ENCODE assay signal across 1 cellular context in the genomic region with DNA sequence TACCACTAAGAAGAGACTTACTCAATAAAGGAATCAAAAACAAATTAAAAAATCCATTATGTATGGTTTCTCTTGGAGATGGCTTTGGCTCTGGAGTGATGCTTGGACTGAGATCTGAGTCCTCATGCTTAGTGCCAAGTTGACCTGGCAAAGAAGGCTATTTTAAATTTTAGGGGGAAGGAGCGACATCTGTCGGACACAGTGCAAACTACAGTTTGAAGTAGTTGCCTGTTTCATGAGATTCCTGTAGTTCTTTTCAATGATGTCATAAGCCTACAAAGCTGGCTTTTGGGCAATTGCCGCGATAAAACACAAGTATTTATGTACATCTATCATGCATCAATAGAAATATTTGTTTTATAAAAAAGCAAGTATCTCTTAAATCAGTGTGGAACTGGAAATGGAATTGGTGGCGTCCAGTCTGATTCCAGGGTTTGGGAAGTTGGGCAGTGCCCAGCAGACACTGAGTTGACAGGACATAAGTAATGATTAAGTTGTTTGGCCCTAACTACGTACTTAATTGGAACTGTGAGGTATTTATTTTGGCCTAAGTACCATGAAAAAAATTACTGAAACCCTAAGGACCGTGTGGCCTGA.
A peak's percentile ranks its signal among the peaks of the same experiment; 100 is the strongest.
TF ChIP-seq lines count a peak whose summit lies in the region.

No MANE protein-coding gene starts in this region.

TF ChIP-seq in K562, 482 proteins besides CTCF, POLR2A, EP300 and RAD21 (continued from another document and continues in another):
- TF ChIP-seq, protein P1, sequence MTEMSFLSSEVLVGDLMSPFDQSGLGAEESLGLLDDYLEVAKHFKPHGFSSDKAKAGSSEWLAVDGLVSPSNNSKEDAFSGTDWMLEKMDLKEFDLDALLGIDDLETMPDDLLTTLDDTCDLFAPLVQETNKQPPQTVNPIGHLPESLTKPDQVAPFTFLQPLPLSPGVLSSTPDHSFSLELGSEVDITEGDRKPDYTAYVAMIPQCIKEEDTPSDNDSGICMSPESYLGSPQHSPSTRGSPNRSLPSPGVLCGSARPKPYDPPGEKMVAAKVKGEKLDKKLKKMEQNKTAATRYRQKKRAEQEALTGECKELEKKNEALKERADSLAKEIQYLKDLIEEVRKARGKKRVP (CRISPR knock-in tag; IDR thresholded peaks at IDR 0.05) = no peak
- no peak for TF ChIP-seq ZBTB5 (IDR thresholded peaks at IDR 0.05)
- no peak for TF ChIP-seq HEY1 (CRISPR knock-in tag; IDR thresholded peaks at IDR 0.05; ENCODE audit: borderline replicate concordance)
- no peak for TF ChIP-seq ZNF589 (CRISPR knock-in tag; IDR thresholded peaks at IDR 0.05; ENCODE audit: low read depth)
- TF ChIP-seq MYC (IDR thresholded peaks at IDR 0.05; ENCODE audit: low read depth, low read length) = no peak
- no peak for TF ChIP-seq MYC (CRISPR knock-in tag; IDR thresholded peaks at IDR 0.05; ENCODE audit: borderline replicate concordance, low read depth)
- TF ChIP-seq RBM39 (optimal IDR thresholded peaks at IDR 0.05; ENCODE audit: low read depth, low read length) = no peak
- TF ChIP-seq, protein P2, sequence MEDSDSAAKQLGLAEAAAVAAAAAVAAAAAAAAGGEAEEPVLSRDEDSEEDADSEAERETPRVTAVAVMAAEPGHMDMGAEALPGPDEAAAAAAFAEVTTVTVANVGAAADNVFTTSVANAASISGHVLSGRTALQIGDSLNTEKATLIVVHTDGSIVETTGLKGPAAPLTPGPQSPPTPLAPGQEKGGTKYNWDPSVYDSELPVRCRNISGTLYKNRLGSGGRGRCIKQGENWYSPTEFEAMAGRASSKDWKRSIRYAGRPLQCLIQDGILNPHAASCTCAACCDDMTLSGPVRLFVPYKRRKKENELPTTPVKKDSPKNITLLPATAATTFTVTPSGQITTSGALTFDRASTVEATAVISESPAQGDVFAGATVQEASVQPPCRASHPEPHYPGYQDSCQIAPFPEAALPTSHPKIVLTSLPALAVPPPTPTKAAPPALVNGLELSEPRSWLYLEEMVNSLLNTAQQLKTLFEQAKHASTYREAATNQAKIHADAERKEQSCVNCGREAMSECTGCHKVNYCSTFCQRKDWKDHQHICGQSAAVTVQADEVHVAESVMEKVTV (CRISPR knock-in tag; IDR thresholded peaks at IDR 0.05) = peak; percentile 72
- TF ChIP-seq AFF1 (IDR thresholded peaks at IDR 0.05; ENCODE audit: low read depth in 1 of 2, partially characterized antibody in 2 of 2) = no peak
- TF ChIP-seq CCNT2 (IDR thresholded peaks at IDR 0.05; ENCODE audit: borderline replicate concordance, extremely low read depth, insufficient read length, low read depth, low read length) = no peak
- TF ChIP-seq CC2D1A (IDR thresholded peaks at IDR 0.05) = 0 out of 2 replicates have a peak, but pooled peaks have one; percentile 38
- TF ChIP-seq ZNF644 (tag; IDR thresholded peaks at IDR 0.05; ENCODE audit: low read depth) = no peak
- TF ChIP-seq ZNF3 (CRISPR knock-in tag; IDR thresholded peaks at IDR 0.05) = no peak
- no peak for TF ChIP-seq HDAC3 (IDR thresholded peaks at IDR 0.05; ENCODE audit: borderline replicate concordance, partially characterized antibody)
- TF ChIP-seq ATF7 (IDR thresholded peaks at IDR 0.05) = peak; percentile 77
- TF ChIP-seq ZNF436 (CRISPR knock-in tag; IDR thresholded peaks at IDR 0.05) = no peak
- no peak for TF ChIP-seq HINFP (tag; conservative IDR thresholded peaks at IDR 0.05; ENCODE audit: low read depth)
- no peak for TF ChIP-seq TAF1 (IDR thresholded peaks at IDR 0.05; ENCODE audit: control insufficient read depth, extremely low read depth, insufficient read depth, low read length, severe bottlenecking)
- peak; percentile 14; the same call in 1 of the 2 replicates for TF ChIP-seq TFAP4 (CRISPR knock-in tag; IDR thresholded peaks at IDR 0.05; ENCODE audit: borderline replicate concordance)
- TF ChIP-seq MTF1 (CRISPR knock-in tag; IDR thresholded peaks at IDR 0.05; ENCODE audit: borderline replicate concordance) = no peak
- peak; percentile 39; the same call in 1 of the 2 replicates for TF ChIP-seq TEAD4 (IDR thresholded peaks at IDR 0.05; ENCODE audit: low read length)
- TF ChIP-seq TEAD4 (CRISPR knock-in tag; IDR thresholded peaks at IDR 0.05; ENCODE audit: borderline replicate concordance) = no peak
- TF ChIP-seq ZNF24 (IDR thresholded peaks at IDR 0.05) = no peak
- TF ChIP-seq ZEB2 (IDR thresholded peaks at IDR 0.05) = 0 out of 2 replicates have a peak, but pooled peaks have one; percentile 23
- TF ChIP-seq ZNF76 (CRISPR knock-in tag; IDR thresholded peaks at IDR 0.05; ENCODE audit: borderline replicate concordance) = no peak
- peak in 1 of 2 experiments; percentile 32; a peak in 1 of 4 replicates for TF ChIP-seq ARNT (IDR thresholded peaks at IDR 0.05)
- TF ChIP-seq CBX3 (IDR thresholded peaks at IDR 0.05; ENCODE audit: borderline replicate concordance in 1 of 2, low read length in 2 of 2) = peak in 1 of 2 experiments; percentile 29; a peak in 1 of 3 replicates
- TF ChIP-seq SIN3B (IDR thresholded peaks at IDR 0.05; ENCODE audit: low read depth) = no peak
- TF ChIP-seq POLR2B (IDR thresholded peaks at IDR 0.05; ENCODE audit: low read depth, partially characterized antibody) = no peak
- TF ChIP-seq, protein P3, sequence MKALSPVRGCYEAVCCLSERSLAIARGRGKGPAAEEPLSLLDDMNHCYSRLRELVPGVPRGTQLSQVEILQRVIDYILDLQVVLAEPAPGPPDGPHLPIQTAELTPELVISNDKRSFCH (CRISPR knock-in tag; IDR thresholded peaks at IDR 0.05) = no peak
- TF ChIP-seq, protein P3 (tag; IDR thresholded peaks at IDR 0.05) = no peak
- no peak for TF ChIP-seq SRSF9 (IDR thresholded peaks at IDR 0.05; ENCODE audit: borderline replicate concordance, low read depth, low read length)
- no peak for TF ChIP-seq ERF (CRISPR knock-in tag; IDR thresholded peaks at IDR 0.05)
- peak; percentile 50; the same call in 1 of the 2 replicates for TF ChIP-seq SP1 (CRISPR knock-in tag; IDR thresholded peaks at IDR 0.05)
- TF ChIP-seq C11orf30 (IDR thresholded peaks at IDR 0.05; ENCODE audit: low read depth) = no peak
- TF ChIP-seq KAT7 (CRISPR knock-in tag; IDR thresholded peaks at IDR 0.05; ENCODE audit: borderline replicate concordance) = 0 out of 2 replicates have a peak, but pooled peaks have one; percentile 62
- TF ChIP-seq TRIM24 (IDR thresholded peaks at IDR 0.05) = no peak
- TF ChIP-seq GABPB1 (CRISPR knock-in tag; IDR thresholded peaks at IDR 0.05) = 0 out of 2 replicates have a peak, but pooled peaks have one; percentile 28
- TF ChIP-seq PRPF4 (IDR thresholded peaks at IDR 0.05; ENCODE audit: insufficient read depth, low read depth, low read length, poor library complexity, severe bottlenecking) = no peak
- TF ChIP-seq, protein P4, sequence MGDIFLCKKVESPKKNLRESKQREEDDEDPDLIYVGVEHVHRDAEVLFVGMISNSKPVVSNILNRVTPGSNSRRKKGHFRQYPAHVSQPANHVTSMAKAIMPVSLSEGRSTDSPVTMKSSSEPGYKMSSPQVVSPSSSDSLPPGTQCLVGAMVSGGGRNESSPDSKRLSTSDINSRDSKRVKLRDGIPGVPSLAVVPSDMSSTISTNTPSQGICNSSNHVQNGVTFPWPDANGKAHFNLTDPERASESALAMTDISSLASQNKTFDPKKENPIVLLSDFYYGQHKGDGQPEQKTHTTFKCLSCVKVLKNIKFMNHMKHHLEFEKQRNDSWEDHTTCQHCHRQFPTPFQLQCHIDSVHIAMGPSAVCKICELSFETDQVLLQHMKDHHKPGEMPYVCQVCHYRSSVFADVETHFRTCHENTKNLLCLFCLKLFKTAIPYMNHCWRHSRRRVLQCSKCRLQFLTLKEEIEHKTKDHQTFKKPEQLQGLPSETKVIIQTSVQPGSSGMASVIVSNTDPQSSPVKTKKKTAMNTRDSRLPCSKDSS (IDR thresholded peaks at IDR 0.05; ENCODE audit: low read depth, partially characterized antibody) = no peak
- TF ChIP-seq MCM5 (IDR thresholded peaks at IDR 0.05; ENCODE audit: low read depth) = no peak
- TF ChIP-seq, protein P5, sequence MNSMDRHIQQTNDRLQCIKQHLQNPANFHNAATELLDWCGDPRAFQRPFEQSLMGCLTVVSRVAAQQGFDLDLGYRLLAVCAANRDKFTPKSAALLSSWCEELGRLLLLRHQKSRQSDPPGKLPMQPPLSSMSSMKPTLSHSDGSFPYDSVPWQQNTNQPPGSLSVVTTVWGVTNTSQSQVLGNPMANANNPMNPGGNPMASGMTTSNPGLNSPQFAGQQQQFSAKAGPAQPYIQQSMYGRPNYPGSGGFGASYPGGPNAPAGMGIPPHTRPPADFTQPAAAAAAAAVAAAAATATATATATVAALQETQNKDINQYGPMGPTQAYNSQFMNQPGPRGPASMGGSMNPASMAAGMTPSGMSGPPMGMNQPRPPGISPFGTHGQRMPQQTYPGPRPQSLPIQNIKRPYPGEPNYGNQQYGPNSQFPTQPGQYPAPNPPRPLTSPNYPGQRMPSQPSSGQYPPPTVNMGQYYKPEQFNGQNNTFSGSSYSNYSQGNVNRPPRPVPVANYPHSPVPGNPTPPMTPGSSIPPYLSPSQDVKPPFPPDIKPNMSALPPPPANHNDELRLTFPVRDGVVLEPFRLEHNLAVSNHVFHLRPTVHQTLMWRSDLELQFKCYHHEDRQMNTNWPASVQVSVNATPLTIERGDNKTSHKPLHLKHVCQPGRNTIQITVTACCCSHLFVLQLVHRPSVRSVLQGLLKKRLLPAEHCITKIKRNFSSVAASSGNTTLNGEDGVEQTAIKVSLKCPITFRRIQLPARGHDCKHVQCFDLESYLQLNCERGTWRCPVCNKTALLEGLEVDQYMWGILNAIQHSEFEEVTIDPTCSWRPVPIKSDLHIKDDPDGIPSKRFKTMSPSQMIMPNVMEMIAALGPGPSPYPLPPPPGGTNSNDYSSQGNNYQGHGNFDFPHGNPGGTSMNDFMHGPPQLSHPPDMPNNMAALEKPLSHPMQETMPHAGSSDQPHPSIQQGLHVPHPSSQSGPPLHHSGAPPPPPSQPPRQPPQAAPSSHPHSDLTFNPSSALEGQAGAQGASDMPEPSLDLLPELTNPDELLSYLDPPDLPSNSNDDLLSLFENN (IDR thresholded peaks at IDR 0.05; ENCODE audit: low read depth in 2 of 2, low read length in 2 of 2) = no peak
- TF ChIP-seq, protein P6, sequence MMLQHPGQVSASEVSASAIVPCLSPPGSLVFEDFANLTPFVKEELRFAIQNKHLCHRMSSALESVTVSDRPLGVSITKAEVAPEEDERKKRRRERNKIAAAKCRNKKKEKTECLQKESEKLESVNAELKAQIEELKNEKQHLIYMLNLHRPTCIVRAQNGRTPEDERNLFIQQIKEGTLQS (IDR thresholded peaks at IDR 0.05) = peak; percentile 52
- TF ChIP-seq, protein P6 (CRISPR knock-in tag; conservative IDR thresholded peaks at IDR 0.05) = peak; percentile 30; the same call in 1 of the 2 replicates
